ENCODE assay signal across 19 cellular contexts in genomic region chr7:142733271-142733670, GRCh38. TPM values are rescaled to one million over a fixed set of nuclear protein-coding genes. Genes with fewer than 3 reads are reported as not detected.
DNase-seq lines count a peak whose midpoint lies in the region; ATAC-seq and TF ChIP-seq lines count a peak whose summit lies in the region.
"Had no signal": no experiment of that assay in that cellular context is flagged by ENCODE, and none has a peak within 500 bp of the region (broad histone marks: within the 10 kb centered on the region; RNA-seq: fewer than 3 reads in every experiment).

No MANE protein-coding gene starts in this region.

- no peak overlapping the region for H3K27ac ChIP-seq in neural progenitor cell
- H3K27ac ChIP-seq: ascending aorta, hepatocyte, vagina had no signal

- H3K4me3 Mint-ChIP-seq in neural progenitor cell, result no peak overlapping the region

- ATAC-seq in GM18867 (IDR thresholded peaks at IDR 0.05; ENCODE audit: unreplicated experiment) (peak; percentile 96), GM21529 (IDR thresholded peaks at IDR 0.05; ENCODE audit: unreplicated experiment) (peak; percentile 90), HG03442 (IDR thresholded peaks at IDR 0.05; ENCODE audit: unreplicated experiment) (peak; percentile 92), left colon (no peak)
- ATAC-seq: naive thymus-derived CD4-positive, alpha-beta T cell had no signal

- H3K9me3 ChIP-seq in neural progenitor cell (ENCODE audit: low read depth), result no peaks in the 10 kb centered on the region
- H3K9me3 ChIP-seq: ascending aorta, Caco-2, vagina had no signal

- no peaks in the 10 kb centered on the region for H3K4me1 Mint-ChIP-seq in neural progenitor cell

- no peaks in the 10 kb centered on the region for H3K36me3 ChIP-seq in neural progenitor cell
- H3K36me3 ChIP-seq: ascending aorta, vagina had no signal

- H3K27ac Mint-ChIP-seq in neural progenitor cell, result no peak overlapping the region
- H3K27ac Mint-ChIP-seq: naive thymus-derived CD4-positive, alpha-beta T cell had no signal

- TF ChIP-seq CTCF in neural progenitor cell (IDR thresholded peaks at IDR 0.05), result no peak

- no peak overlapping the region for H3K9ac ChIP-seq in neural progenitor cell

- H2AFZ ChIP-seq in neural progenitor cell (replicated peaks), result peak overlapping the region; percentile 26
- H2AFZ ChIP-seq: hepatocyte had no signal

- no peaks in the 10 kb centered on the region for H4K20me1 ChIP-seq in neural progenitor cell (ENCODE audit: low read depth)

- no peak overlapping the region for H3K4me3 ChIP-seq in neural progenitor cell
- H3K4me3 ChIP-seq: ascending aorta, hepatocyte, vagina had no signal

- H3K4me1 ChIP-seq in neural progenitor cell, result no peaks in the 10 kb centered on the region
- H3K4me1 ChIP-seq: ascending aorta, Caco-2, vagina had no signal

- peaks cover 2% of the 10 kb centered on the region for H3K9me3 Mint-ChIP-seq in neural progenitor cell

- no peak overlapping the region for H3K4me2 ChIP-seq in neural progenitor cell
- H3K4me2 ChIP-seq: hepatocyte had no signal

- no peaks in the 10 kb centered on the region for H3F3A ChIP-seq in neural progenitor cell (ENCODE audit: low read depth)

- no peaks in the 10 kb centered on the region for H3K36me3 Mint-ChIP-seq in neural progenitor cell
- H3K36me3 Mint-ChIP-seq: naive thymus-derived CD4-positive, alpha-beta T cell had no signal

- H3K27me3 ChIP-seq in neural progenitor cell, result no peaks in the 10 kb centered on the region
- H3K27me3 ChIP-seq: ascending aorta, hepatocyte, vagina had no signal

- DNase-seq in neural progenitor cell (ENCODE audit: low spot score), result no peak
- no peak for DNase-seq in NCI-H2029 (lab: John Stamatoyannopoulos, UW)
- no peak for DNase-seq in left colon
- no peak for DNase-seq in posterior cingulate gyrus
- DNase-seq: activated CD4-positive, alpha-beta T cell treated with anti-CD3 and anti-CD28 coated beads for 4 hours; Caco-2; mammary epithelial cell; MV-4-11; naive thymus-derived CD4-positive, alpha-beta T cell; NCI-H187 treated with DMSO at 0.1 percent for 48 hours; stimulated activated CD4-positive, alpha-beta T cell treated with anti-CD3 and anti-CD28 coated beads, Interleukin-2, amount 100 ng/mL, for 48 hours had no signal

- no peaks in the 10 kb centered on the region for H3K79me2 ChIP-seq in neural progenitor cell (ENCODE audit: low read depth)
- H3K79me2 ChIP-seq: hepatocyte had no signal

- no peaks in the 10 kb centered on the region for H3K27me3 Mint-ChIP-seq in neural progenitor cell (ENCODE audit: insufficient read depth, low read depth)

- intact Hi-C loops in left colon (cut with DNase I, micrococcal nuclease) (no loop called here), posterior cingulate gyrus (cut with DNase I) (no loop called here)

RNA-seq across cellular contexts. Expression of gene PRSS1, which starts 16.0 kb away (rescaled TPM):
- total RNA-seq in neural progenitor cell (ENCODE audit: low replicate concordance) (not detected in 2 replicates), left colon (1 to 10 TPM in 1 of 2 donors, not detected in 1; 4.0 TPM)
- total RNA-seq: ascending aorta; mammary epithelial cell; naive thymus-derived CD4-positive, alpha-beta T cell; NCI-H460; skeletal muscle tissue; vagina had no signal

RNA-seq across cellular contexts. Expression of gene PRSS2, which starts 37.5 kb away (rescaled TPM):
- total RNA-seq in neural progenitor cell (ENCODE audit: low replicate concordance), result not detected in 2 replicates
- total RNA-seq in left colon, result 1 to 10 TPM in 1 of 2 donors, not detected in 1; 4.0 TPM
- total RNA-seq: ascending aorta; mammary epithelial cell; naive thymus-derived CD4-positive, alpha-beta T cell; NCI-H460; skeletal muscle tissue; vagina had no signal
